ENCODE assay signal across 1 cellular context in the genomic region with DNA sequence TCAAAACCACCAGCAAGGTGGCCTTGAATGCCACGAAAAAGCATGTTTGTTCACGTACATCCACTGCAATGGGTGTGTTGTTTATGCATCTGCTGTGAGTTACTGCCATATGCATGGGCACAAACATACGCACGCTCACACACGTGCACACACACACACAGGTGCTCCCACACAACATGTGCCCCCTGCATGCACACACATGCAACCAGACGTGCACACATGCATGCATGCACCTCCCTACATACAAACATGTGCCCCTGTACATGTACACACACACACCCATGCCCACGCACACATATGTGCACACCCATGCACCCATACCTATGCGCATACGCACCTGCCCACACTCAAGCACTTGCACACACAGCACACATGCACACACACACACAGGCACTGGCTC.
TF ChIP-seq lines count a peak whose summit lies in the region.

No MANE protein-coding gene starts in this region.

TF ChIP-seq in endothelial cell of umbilical vein, 7 proteins besides CTCF, POLR2A, EP300 and RAD21:
- TF ChIP-seq, protein P1, sequence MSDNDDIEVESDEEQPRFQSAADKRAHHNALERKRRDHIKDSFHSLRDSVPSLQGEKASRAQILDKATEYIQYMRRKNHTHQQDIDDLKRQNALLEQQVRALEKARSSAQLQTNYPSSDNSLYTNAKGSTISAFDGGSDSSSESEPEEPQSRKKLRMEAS (IDR thresholded peaks at IDR 0.05; ENCODE audit: insufficient read depth, insufficient read length): peak; percentile 19
- no peak for TF ChIP-seq EZH2 (IDR thresholded peaks at IDR 0.05; ENCODE audit: borderline replicate concordance, low read depth, low read length, severe bottlenecking)
